ENCODE assay signal across 8 cellular contexts in the genomic region with DNA sequence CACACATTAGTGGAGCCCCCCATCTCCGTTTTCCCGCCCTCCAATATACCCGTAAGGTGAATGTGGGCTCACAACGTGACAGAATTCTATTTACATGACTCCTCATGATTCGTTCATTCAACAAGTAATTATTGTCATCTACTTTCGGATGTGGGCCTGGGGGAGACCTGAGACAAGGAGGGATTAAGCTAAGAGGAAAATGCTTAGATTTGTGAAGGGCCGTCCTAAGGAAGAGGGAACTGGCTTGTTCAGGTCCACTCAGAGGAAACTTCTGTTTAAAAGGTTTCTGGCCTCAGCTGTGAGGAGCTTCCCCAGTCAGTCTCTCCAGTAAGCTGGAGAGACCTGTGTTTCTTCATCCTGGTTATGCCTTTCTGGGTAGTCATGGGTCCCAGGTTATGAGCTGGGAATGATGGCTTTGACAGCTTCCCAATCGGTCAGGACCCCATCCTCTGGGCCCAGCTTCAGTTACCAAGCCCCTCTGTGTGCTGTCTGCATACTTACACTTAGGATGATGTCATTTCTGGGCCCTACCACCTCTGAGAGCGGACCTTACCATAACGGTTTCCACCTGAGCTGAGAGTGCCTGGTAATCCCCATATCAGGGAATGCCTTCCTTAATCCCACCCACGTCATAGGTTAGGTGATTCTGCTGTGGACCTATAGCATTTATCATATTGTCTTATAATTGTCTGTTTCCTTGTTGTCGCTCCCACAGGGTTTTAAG. TPM values are rescaled to one million over a fixed set of nuclear protein-coding genes. Genes with fewer than 3 reads are reported as not detected.
DNase-seq lines count a peak whose midpoint lies in the region; ATAC-seq, FAIRE-seq and TF ChIP-seq lines count a peak whose summit lies in the region.

No MANE protein-coding gene starts in this region.

- CTCF ChIA-PET in K562 (lab: Yijun Ruan, JAX; ENCODE audit: low intra/inter-chr PET ratio): no interaction called here
- CTCF ChIA-PET in naive thymus-derived CD4-positive, alpha-beta T cell (lab: Charles Lee): interaction anchor here (0.5 kb wide), 1 partner anchor 17 kb away, joined by 5 read pairs; no protein-coding TSS in a partner anchor

- peaks cover 15 to 50% (median 43%) of the 10 kb centered on the region in 7 donors for H3K4me1 Mint-ChIP-seq in naive thymus-derived CD4-positive, alpha-beta T cell

- H3K9me3 ChIP-seq in HUES6 (ENCODE audit: control insufficient read depth, insufficient read depth, low read depth, low read length) (no peaks in the 10 kb centered on the region), K562 (replicated peaks; ENCODE audit: control insufficient read depth, insufficient read depth, low read depth, low read length) (no peaks in the 10 kb centered on the region)
- H3K9me3 ChIP-seq in naive thymus-derived CD4-positive, alpha-beta T cell (ENCODE audit: control insufficient read depth in 2 of 3, low read length in 3 of 3): no peaks in the 10 kb centered on the region

- no peaks in the 10 kb centered on the region for H3K9me1 ChIP-seq in K562 (ENCODE audit: control insufficient read depth, insufficient read depth, low read length)

- FAIRE-seq in K562 (lab: Jason Lieb, UNC): peak; percentile 42

- H3K27ac Mint-ChIP-seq in naive thymus-derived CD4-positive, alpha-beta T cell: peak overlapping the region; percentile 87 to 94 (median 90)

- peak overlapping the region; percentile 100 for H2AFZ ChIP-seq in K562 (ENCODE audit: low read depth, low read length)

- H3K9ac ChIP-seq in HUES6 (ENCODE audit: low read length): no peak overlapping the region
- peak overlapping the region in 1 of 2 experiments; percentile 38; a peak in 3 of 4 replicates for H3K9ac ChIP-seq in K562 (ENCODE audit: insufficient read depth in 1 of 2, low read depth in 2 of 2, low read length in 2 of 2)

- no peaks in the 10 kb centered on the region for H4K20me1 ChIP-seq in K562 (replicated peaks; ENCODE audit: control insufficient read depth, insufficient read depth, low read length)

- H3K27me3 ChIP-seq in HUES6 (ENCODE audit: control insufficient read depth, insufficient read depth, low read length) (no peaks in the 10 kb centered on the region), K562 (ENCODE audit: control insufficient read depth in 2 of 2, insufficient read depth in 2 of 2, low read length in 2 of 2) (no peaks in the 10 kb centered on the region)
- no peaks in the 10 kb centered on the region for H3K27me3 ChIP-seq in naive thymus-derived CD4-positive, alpha-beta T cell (ENCODE audit: control insufficient read depth in 2 of 2, insufficient read depth in 2 of 2, low read length in 2 of 2)

- H3K79me2 ChIP-seq in K562 (ENCODE audit: control insufficient read depth, insufficient read depth, low read length): peaks cover 30% of the 10 kb centered on the region

- H3K4me1 ChIP-seq in HUES6 (ENCODE audit: control insufficient read depth, insufficient read depth, low read length): peaks cover 27% of the 10 kb centered on the region
- H3K4me1 ChIP-seq in K562 (replicated peaks in 1 of 2; ENCODE audit: control insufficient read depth in 2 of 2, insufficient read depth in 2 of 2, low read length in 2 of 2): peaks cover 16 to 32% of the 10 kb centered on the region in 2 experiments
- peaks cover 11 to 12% of the 10 kb centered on the region in 2 donors for H3K4me1 ChIP-seq in naive thymus-derived CD4-positive, alpha-beta T cell (ENCODE audit: control insufficient read depth in 2 of 2, insufficient read depth in 2 of 2, low read length in 2 of 2)

- in situ Hi-C loops in K562 (cut with MboI): no loop called here

- TF ChIP-seq EP300 in K562 (IDR thresholded peaks at IDR 0.05; ENCODE audit: low read length): no peak

- TF ChIP-seq RAD21 in K562 (CRISPR knock-in tag; conservative IDR thresholded peaks at IDR 0.05 in 1 of 2, IDR thresholded peaks at IDR 0.05 in 1 of 2): no peak

- no peaks in the 10 kb centered on the region for H3K27me3 Mint-ChIP-seq in naive thymus-derived CD4-positive, alpha-beta T cell

- no peak for TF ChIP-seq CTCF in K562 (IDR thresholded peaks at IDR 0.05 in 2 of 3, conservative IDR thresholded peaks at IDR 0.05 in 1 of 3; ENCODE audit: insufficient read depth in 2 of 3, low read depth in 1 of 3, low read length in 3 of 3)

- 52% methylated on average over 12 of the region's 12 CpGs for WGBS in K562 (ENCODE audit: insufficient coverage, low coverage, missing lambda C conversion rate)

- H3K4me2 ChIP-seq in K562 (ENCODE audit: insufficient read depth, low read length): peak overlapping the region; percentile 96

- H3K36me3 ChIP-seq in HUES6 (ENCODE audit: control insufficient read depth, insufficient read depth, low read length): 0 out of 2 replicates have a peak, but pooled peaks cover 5% of the 10 kb centered on the region
- 0 out of 3 replicates have a peak, but pooled peaks cover 4% of the 10 kb centered on the region for H3K36me3 ChIP-seq in K562 (ENCODE audit: control insufficient read depth, insufficient read depth, low read length)
- H3K36me3 ChIP-seq in naive thymus-derived CD4-positive, alpha-beta T cell (ENCODE audit: control insufficient read depth in 2 of 3, insufficient read depth in 3 of 3, low read length in 3 of 3): no peaks in the 10 kb centered on the region

- no TSS peak for BruUV-seq in K562 (replicated peaks; lab: Mats Ljungman, UMichigan)

- H3K4me3 Mint-ChIP-seq in naive thymus-derived CD4-positive, alpha-beta T cell: peak overlapping the region; percentile 83 to 98 (median 96)

- H3K27ac ChIP-seq in HUES6 (ENCODE audit: low read depth, low read length) (no peak overlapping the region), K562 (ENCODE audit: extremely low read depth, low read depth, low read length) (peak overlapping the region; percentile 52)
- H3K27ac ChIP-seq in naive thymus-derived CD4-positive, alpha-beta T cell (ENCODE audit: low read depth, low read length): no peak overlapping the region

- peaks cover 0 to 8% (median 0%) of the 10 kb centered on the region in 5 donors for H3K36me3 Mint-ChIP-seq in naive thymus-derived CD4-positive, alpha-beta T cell

- no peak for TF ChIP-seq POLR2A in K562 (conservative IDR thresholded peaks at IDR 0.05)

- no peak for ATAC-seq in K562
- ATAC-seq in naive thymus-derived CD4-positive, alpha-beta T cell: no peak

- H3K9me3 Mint-ChIP-seq in naive thymus-derived CD4-positive, alpha-beta T cell: no peaks in the 10 kb centered on the region

- DNase-seq in CD1c-positive myeloid dendritic cell (ENCODE audit: extremely low spot score) (peak; percentile 10), K562 (ENCODE audit: extremely low read depth in 1 of 4, low spot score in 3 of 4) (peak in 1 of 4 experiments; percentile 18), NCI-H2029 (lab: John Stamatoyannopoulos, UW) (no peak), NCI-H526 treated with DMSO at 0.1 percent for 48 hours (lab: John Stamatoyannopoulos, UW) (no peak), posterior cingulate gyrus (no peak)
- peak in 1 of 9 donors; percentile 23 for DNase-seq in naive thymus-derived CD4-positive, alpha-beta T cell
- DNase-seq in stimulated activated CD4-positive, alpha-beta T cell treated with anti-CD3 and anti-CD28 coated beads, Interleukin-12 subunit alpha, Interleukin-12 subunit beta, amount 100 ng/mL, for 4 hours: no peak

- peak overlapping the region; percentile 86 for H3K4me3 ChIP-seq in HUES6 (ENCODE audit: low read depth, low read length)
- H3K4me3 ChIP-seq in K562: peak overlapping the region; percentile 80
- H3K4me3 ChIP-seq in naive thymus-derived CD4-positive, alpha-beta T cell (ENCODE audit: low read length): peak overlapping the region; percentile 34

- intact Hi-C loops in K562 (cut with micrococcal nuclease): no loop called here
- intact Hi-C loops in naive thymus-derived CD4-positive, alpha-beta T cell (cut with micrococcal nuclease): loop anchor here (1.0 to 10.0 kb wide), 8 partner anchors 50 to 1329 kb away; a partner anchor contains a TSS
- intact Hi-C loops in posterior cingulate gyrus (cut with DNase I): no loop called here

- POLR2A ChIA-PET in K562 (lab: Yijun Ruan, JAX): interaction anchor here (0.7 to 1.5 kb wide), 5 partner anchors 10 to 1535 kb away, joined by 3 to 5 read pairs (median 3); no protein-coding TSS in a partner anchor
- POLR2A ChIA-PET in naive thymus-derived CD4-positive, alpha-beta T cell (lab: Charles Lee): interaction anchor here (1.7 kb wide), 1 partner anchor 9 kb away, joined by 4 read pairs; no protein-coding TSS in a partner anchor

RNA-seq across cellular contexts. Expression of a gene that starts 0.7 kb away (rescaled TPM):
- total RNA-seq in K562 (2011; cell fraction: chromatin; rRNA removed; ENCODE audit: low replicate concordance): 46.7 and 60.1 TPM in 2 replicates
- 42.9 and 47.8 TPM in 2 replicates for total RNA-seq in K562 (2011; cell fraction: nucleolus; rRNA removed)
- 36.1 and 43.2 TPM in 2 replicates for total RNA-seq in K562 (2011; cell fraction: nucleoplasm; rRNA removed)
- 68.3 and 104 TPM in 2 replicates for total RNA-seq in K562 (2014; rRNA removed)
- total RNA-seq in K562 (2014; rRNA removed; fragmentation: Illumina TruSeq; extraction: Trizol): 46.0 and 49.4 TPM in 2 replicates
- 56.6 and 60.8 TPM in 2 replicates for total RNA-seq in K562 (2015; rRNA removed; fragmentation: Illumina TruSeq; extraction: Trizol)
- total RNA-seq in K562 (2021): 93.4 and 95.6 TPM in 2 replicates
- polyA plus RNA-seq in K562 (2011; rRNA removed): 67.2 and 78.9 TPM in 2 replicates
- 111 and 174 TPM in 2 replicates for polyA plus RNA-seq in K562 (2011; cell fraction: cytosol; rRNA removed)
- 60.6 and 65.5 TPM in 2 replicates for polyA plus RNA-seq in K562 (2011; cell fraction: nucleus; rRNA removed)
- polyA plus RNA-seq in K562 (2012): 82.3 and 83.0 TPM in 2 replicates
- 72.9 and 87.0 TPM in 2 replicates for polyA plus RNA-seq in K562 (2014; fragmentation: Illumina TruSeq; extraction: Trizol)
- 10 to 100 TPM; 47.8 to 78.4 TPM for polyA plus RNA-seq in K562 (2014; fragmentation: Nextera tagmentation; extraction: Ambion mirVana)
- polyA plus RNA-seq in K562 (2014; rRNA removed): 56.9 and 67.2 TPM in 2 replicates
- 51.7 and 62.4 TPM in 2 replicates for polyA minus RNA-seq in K562 (2011; rRNA and poly(A)+ RNA removed)
- polyA minus RNA-seq in K562 (2011; cell fraction: cytosol; rRNA and poly(A)+ RNA removed): 60.6 and 72.0 TPM in 2 replicates
- 21.0 and 34.3 TPM in 2 replicates for polyA minus RNA-seq in K562 (2011; cell fraction: nucleus; rRNA and poly(A)+ RNA removed)
- total RNA-seq in naive thymus-derived CD4-positive, alpha-beta T cell: 10 to 100 TPM; 28.7 to 37.7 (median 36.2) TPM
- polyA plus RNA-seq in naive thymus-derived CD4-positive, alpha-beta T cell: 10 to 100 TPM; 33.6 to 40.4 TPM

RNA-seq across cellular contexts. Expression of a gene that starts 49.3 kb away (rescaled TPM):
- total RNA-seq in K562 (2011; cell fraction: chromatin; rRNA removed; ENCODE audit: low replicate concordance): 57.7 and 78.5 TPM in 2 replicates
- 38.5 and 41.8 TPM in 2 replicates for total RNA-seq in K562 (2011; cell fraction: nucleolus; rRNA removed)
- total RNA-seq in K562 (2011; cell fraction: nucleoplasm; rRNA removed): 49.9 and 55.3 TPM in 2 replicates
- total RNA-seq in K562 (2014; rRNA removed): 117 and 125 TPM in 2 replicates
- 46.0 and 52.1 TPM in 2 replicates for total RNA-seq in K562 (2014; rRNA removed; fragmentation: Illumina TruSeq; extraction: Trizol)
- 66.6 and 66.9 TPM in 2 replicates for total RNA-seq in K562 (2015; rRNA removed; fragmentation: Illumina TruSeq; extraction: Trizol)
- total RNA-seq in K562 (2021): 87.1 and 93.4 TPM in 2 replicates
- polyA plus RNA-seq in K562 (2011; rRNA removed): 54.8 and 64.3 TPM in 2 replicates
- polyA plus RNA-seq in K562 (2011; cell fraction: cytosol; rRNA removed): 74.9 and 86.7 TPM in 2 replicates
- 119 and 135 TPM in 2 replicates for polyA plus RNA-seq in K562 (2011; cell fraction: nucleus; rRNA removed)
- 99.9 and 118 TPM in 2 replicates for polyA plus RNA-seq in K562 (2012)
- 97.5 and 104 TPM in 2 replicates for polyA plus RNA-seq in K562 (2014; fragmentation: Illumina TruSeq; extraction: Trizol)
- 1 to 10 TPM; 5.1 to 5.8 TPM for polyA plus RNA-seq in K562 (2014; fragmentation: Nextera tagmentation; extraction: Ambion mirVana)
- 102 and 109 TPM in 2 replicates for polyA plus RNA-seq in K562 (2014; rRNA removed)
- polyA minus RNA-seq in K562 (2011; rRNA and poly(A)+ RNA removed): 42.5 and 43.9 TPM in 2 replicates
- 20.6 and 22.6 TPM in 2 replicates for polyA minus RNA-seq in K562 (2011; cell fraction: cytosol; rRNA and poly(A)+ RNA removed)
- 19.9 and 28.8 TPM in 2 replicates for polyA minus RNA-seq in K562 (2011; cell fraction: nucleus; rRNA and poly(A)+ RNA removed)
- total RNA-seq in naive thymus-derived CD4-positive, alpha-beta T cell: 100 to 1,000 TPM in 2 of 5 experiments, 10 to 100 TPM in 3; 84.0 to 127 (median 95.9) TPM
- 100 to 1,000 TPM in 1 of 2 donors, 10 to 100 TPM in 1; 83.1 to 125 TPM for polyA plus RNA-seq in naive thymus-derived CD4-positive, alpha-beta T cell

Comparison
In these comparisons a context has a peak if more than half of its experiments do, and no peak if none do; other contexts are left out.
1. H3K4me3 ChIP-seq: peak in every context shown above with its lines; median percentile 86 in HUES6; 80 in K562; 34 in naive thymus-derived CD4-positive, alpha-beta T cell.
2. intact Hi-C loops: an anchor here in naive thymus-derived CD4-positive, alpha-beta T cell (1.0 to 10.0 kb wide); none called in K562 and posterior cingulate gyrus.